In the genomic region with DNA sequence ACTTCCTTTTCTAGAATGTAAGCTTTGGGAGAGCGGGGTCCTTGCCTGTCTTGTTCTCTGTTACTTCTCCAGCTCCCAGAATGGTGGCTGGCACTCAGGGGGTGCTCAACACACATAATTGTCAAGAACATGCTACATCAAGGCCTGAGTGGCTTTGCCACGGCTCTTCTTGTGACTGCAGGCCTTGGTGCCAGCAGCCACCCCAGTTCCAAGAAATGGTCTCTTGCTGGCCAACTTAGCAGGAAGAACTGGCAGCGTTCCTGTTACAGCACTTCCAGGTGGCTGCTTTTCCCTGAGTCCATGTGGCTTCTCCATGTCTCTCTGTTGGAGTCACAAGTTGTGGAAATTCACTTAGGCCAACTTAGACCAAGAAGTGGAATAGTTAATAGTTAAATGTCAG, we compare ENCODE assay signal across 18 cellular contexts. TPM values are rescaled to one million over a fixed set of nuclear protein-coding genes. Genes with fewer than 3 reads are reported as not detected.
"Had no signal": no experiment of that assay in that cellular context is flagged by ENCODE, and none has a peak within 500 bp of the region (broad histone marks: within the 10 kb centered on the region; RNA-seq: fewer than 3 reads in every experiment).

No MANE protein-coding gene starts in this region.

- H3K9me3 Mint-ChIP-seq: activated T-cell treated with anti-CD3 and anti-CD28 coated beads, Interleukin-2, amount 50 U/mL, for 4 hours; endodermal cell had no signal

- DNase-seq: activated CD8-positive, alpha-beta memory T cell treated with anti-CD3 and anti-CD28 coated beads, Interleukin-2, amount 10 ng/mL, durations not matched to agents 7 days and 5 days; activated gamma-delta T cell; activated T-cell treated with anti-CD3 and anti-CD28 coated beads, Interleukin-2, amount 50 U/mL, for 4 hours; endodermal cell; heart left ventricle; midbrain; SIG-M5; stimulated activated CD4-positive, alpha-beta T cell treated with anti-CD3 and anti-CD28 coated beads, Interleukin-2, amount 100 ng/mL, for 48 hours; stimulated activated naive CD4-positive, alpha-beta T cell treated with Interleukin-2 at 50 U/mL for 16 hours; trophoblast cell had no signal

- H3K27me3 ChIP-seq: breast epithelium, dorsolateral prefrontal cortex had no signal

- H3K4me1 ChIP-seq: breast epithelium, right atrium auricular region had no signal

- H3K4me3 Mint-ChIP-seq: activated CD8-positive, alpha-beta memory T cell treated with anti-CD3 and anti-CD28 coated beads, Interleukin-2, amount 10 ng/mL, durations not matched to agents 7 days and 5 days; activated naive CD8-positive, alpha-beta T cell; activated T-cell treated with anti-CD3 and anti-CD28 coated beads, Interleukin-2, amount 50 U/mL, for 4 hours; endodermal cell had no signal

- H3K4me1 Mint-ChIP-seq: endodermal cell had no signal

- ATAC-seq: activated CD8-positive, alpha-beta memory T cell treated with anti-CD3 and anti-CD28 coated beads, Interleukin-2, amount 10 ng/mL, durations not matched to agents 7 days and 5 days; activated T-cell treated with anti-CD3 and anti-CD28 coated beads, Interleukin-2, amount 50 U/mL, for 4 hours; heart left ventricle had no signal

- H3K36me3 ChIP-seq: breast epithelium, heart left ventricle, right atrium auricular region had no signal

- FAIRE-seq: frontal cortex, TTC549 had no signal

- H3K4me3 ChIP-seq: breast epithelium, dorsolateral prefrontal cortex, heart left ventricle, right atrium auricular region had no signal

- H3K9me3 ChIP-seq: breast epithelium, heart left ventricle, right atrium auricular region had no signal

- H3K27me3 Mint-ChIP-seq: activated CD8-positive, alpha-beta memory T cell treated with anti-CD3 and anti-CD28 coated beads, Interleukin-2, amount 10 ng/mL, durations not matched to agents 7 days and 5 days; activated naive CD8-positive, alpha-beta T cell had no signal

- H3K27ac ChIP-seq: breast epithelium, right atrium auricular region had no signal

- H3K27ac Mint-ChIP-seq: activated CD8-positive, alpha-beta memory T cell treated with anti-CD3 and anti-CD28 coated beads, Interleukin-2, amount 10 ng/mL, durations not matched to agents 7 days and 5 days; endodermal cell had no signal

RNA-seq across cellular contexts. Expression of gene PRKCB, which starts 36.1 kb away (rescaled TPM):
- total RNA-seq: epithelial cell of proximal tubule, myocyte had no signal
